8 cellular contexts compared by ENCODE assay signal in the genomic region with DNA sequence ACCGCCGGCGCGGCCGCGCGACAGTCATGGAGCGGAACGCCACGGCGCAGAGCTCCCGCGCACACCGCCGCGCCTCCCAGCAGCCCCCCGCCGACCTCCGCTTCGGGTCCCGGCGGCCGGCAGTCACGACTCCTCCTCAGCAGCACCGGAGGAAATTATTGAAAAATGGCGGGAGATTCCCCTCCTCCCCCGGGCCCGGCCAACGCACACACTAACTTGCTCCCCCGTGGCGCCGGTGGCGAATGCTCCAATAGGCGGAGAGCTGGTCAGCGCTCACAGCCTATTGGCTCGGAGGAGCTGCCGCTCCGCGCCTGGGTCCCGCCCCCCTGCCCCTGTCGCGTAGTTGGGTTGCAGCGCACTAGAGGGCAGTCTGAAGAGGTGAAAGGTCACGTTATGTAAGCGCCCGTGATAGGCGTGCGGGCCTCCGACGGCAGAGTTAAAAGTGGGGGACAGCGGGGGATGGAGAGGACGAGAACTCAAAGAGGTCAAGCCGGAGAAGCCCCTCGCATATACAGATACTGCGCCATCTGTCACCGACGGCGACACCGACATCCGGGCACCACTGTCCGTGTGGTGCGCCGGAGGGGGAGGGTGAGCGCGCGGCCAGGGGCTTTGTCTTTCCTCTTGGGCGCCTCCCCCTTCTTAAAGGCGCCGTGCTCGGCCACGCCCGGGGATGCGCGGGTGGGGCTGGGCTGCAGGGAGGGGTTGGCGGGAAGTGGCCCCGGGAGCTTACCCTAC. TPM values are rescaled to one million over a fixed set of nuclear protein-coding genes. Genes with fewer than 3 reads are reported as not detected.
A peak's percentile ranks its signal among the peaks of the same experiment; 100 is the strongest.
DNase-seq lines count a peak whose midpoint lies in the region; ATAC-seq and TF ChIP-seq lines count a peak whose summit lies in the region.

A gene with protein sequence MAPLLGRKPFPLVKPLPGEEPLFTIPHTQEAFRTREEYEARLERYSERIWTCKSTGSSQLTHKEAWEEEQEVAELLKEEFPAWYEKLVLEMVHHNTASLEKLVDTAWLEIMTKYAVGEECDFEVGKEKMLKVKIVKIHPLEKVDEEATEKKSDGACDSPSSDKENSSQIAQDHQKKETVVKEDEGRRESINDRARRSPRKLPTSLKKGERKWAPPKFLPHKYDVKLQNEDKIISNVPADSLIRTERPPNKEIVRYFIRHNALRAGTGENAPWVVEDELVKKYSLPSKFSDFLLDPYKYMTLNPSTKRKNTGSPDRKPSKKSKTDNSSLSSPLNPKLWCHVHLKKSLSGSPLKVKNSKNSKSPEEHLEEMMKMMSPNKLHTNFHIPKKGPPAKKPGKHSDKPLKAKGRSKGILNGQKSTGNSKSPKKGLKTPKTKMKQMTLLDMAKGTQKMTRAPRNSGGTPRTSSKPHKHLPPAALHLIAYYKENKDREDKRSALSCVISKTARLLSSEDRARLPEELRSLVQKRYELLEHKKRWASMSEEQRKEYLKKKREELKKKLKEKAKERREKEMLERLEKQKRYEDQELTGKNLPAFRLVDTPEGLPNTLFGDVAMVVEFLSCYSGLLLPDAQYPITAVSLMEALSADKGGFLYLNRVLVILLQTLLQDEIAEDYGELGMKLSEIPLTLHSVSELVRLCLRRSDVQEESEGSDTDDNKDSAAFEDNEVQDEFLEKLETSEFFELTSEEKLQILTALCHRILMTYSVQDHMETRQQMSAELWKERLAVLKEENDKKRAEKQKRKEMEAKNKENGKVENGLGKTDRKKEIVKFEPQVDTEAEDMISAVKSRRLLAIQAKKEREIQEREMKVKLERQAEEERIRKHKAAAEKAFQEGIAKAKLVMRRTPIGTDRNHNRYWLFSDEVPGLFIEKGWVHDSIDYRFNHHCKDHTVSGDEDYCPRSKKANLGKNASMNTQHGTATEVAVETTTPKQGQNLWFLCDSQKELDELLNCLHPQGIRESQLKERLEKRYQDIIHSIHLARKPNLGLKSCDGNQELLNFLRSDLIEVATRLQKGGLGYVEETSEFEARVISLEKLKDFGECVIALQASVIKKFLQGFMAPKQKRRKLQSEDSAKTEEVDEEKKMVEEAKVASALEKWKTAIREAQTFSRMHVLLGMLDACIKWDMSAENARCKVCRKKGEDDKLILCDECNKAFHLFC (N-terminal part only) (minus strand): TSS at position 213 of the 738 bp plus-strand sequence. CDS start 360 bp downstream, outside the sequence.

- no peaks in the 10 kb centered on the region for H3K27me3 Mint-ChIP-seq in nephron progenitor cell (ENCODE audit: low read depth, poor library complexity)
- H3K27me3 Mint-ChIP-seq in stimulated activated naive CD8-positive, alpha-beta T cell treated with anti-CD3 and anti-CD28 coated beads, Interleukin-15, amount 100 ng/mL, for 72 hours, result no peaks in the 10 kb centered on the region

- H3K27ac ChIP-seq in MM.1S (ENCODE audit: low read length), result peak within 1 kb of the TSS; percentile 82

- peak; percentile 95 for ATAC-seq in stimulated activated naive CD8-positive, alpha-beta T cell treated with anti-CD3 and anti-CD28 coated beads, Interleukin-15, amount 100 ng/mL, for 72 hours

- peaks cover 28% of the 10 kb centered on the region for H3K36me3 ChIP-seq in HAP-1 (replicated peaks)
- no peaks in the 10 kb centered on the region; the same call in 1 of the 2 replicates for H3K36me3 ChIP-seq in MM.1S (replicated peaks; ENCODE audit: insufficient read depth, low read length)

- H3K4me3 ChIP-seq in HAP-1 (peak within 1 kb of the TSS; percentile 55), MM.1S (ENCODE audit: low read length) (peak within 1 kb of the TSS; percentile 64)

- in situ Hi-C loops in G401 (cut with HindIII; ENCODE audit: low sequenced_read_pairs), result no loop called here
- in situ Hi-C loops in HAP-1 (cut with MboI; ENCODE audit: low sequenced_read_pairs), result no loop called here

- H3K4me3 Mint-ChIP-seq in nephron progenitor cell, result peak within 1 kb of the TSS; percentile 94
- H3K4me3 Mint-ChIP-seq in stimulated activated naive CD8-positive, alpha-beta T cell treated with anti-CD3 and anti-CD28 coated beads, Interleukin-15, amount 100 ng/mL, for 72 hours, result peak within 1 kb of the TSS; percentile 91 to 98

- H3K9me3 ChIP-seq in HAP-1 (no peaks in the 10 kb centered on the region), MM.1S (replicated peaks; ENCODE audit: insufficient read depth, low read length) (no peaks in the 10 kb centered on the region)

- peak within 1 kb of the TSS; percentile 73 for H2AFZ ChIP-seq in MM.1S (ENCODE audit: low read length)

- H3F3A ChIP-seq in MM.1S (ENCODE audit: insufficient read depth, low read length), result peaks cover 27% of the 10 kb centered on the region

- peak within 1 kb of the TSS; percentile 94 for H3K9ac ChIP-seq in MM.1S (ENCODE audit: low read length)

- no peak for TF ChIP-seq CTCF in MM.1S (IDR thresholded peaks at IDR 0.05; ENCODE audit: low read length)
- no peak for TF ChIP-seq CTCF in nephron progenitor cell (IDR thresholded peaks at IDR 0.05)

- H3K79me2 ChIP-seq in MM.1S (ENCODE audit: low read length), result peaks cover 43% of the 10 kb centered on the region

- H3K36me3 Mint-ChIP-seq in nephron progenitor cell (ENCODE audit: low read depth), result peaks cover 32% of the 10 kb centered on the region

- peak; percentile 97 for DNase-seq in G401 (ENCODE audit: low spot score)
- peak; percentile 95 to 98 for DNase-seq in HAP-1 (ENCODE audit: low spot score in 2 of 2)
- peak; percentile 99 for DNase-seq in MM.1S
- peak; percentile 73 for DNase-seq in SIG-M5 (lab: John Stamatoyannopoulos, UW)
- peak; percentile 92 for DNase-seq in activated gamma-delta T cell (lab: John Stamatoyannopoulos, UW)
- DNase-seq in fibroblast of the conjunctiva (ENCODE audit: low read depth), result peak; percentile 96
- DNase-seq in nephron progenitor cell, result peak; percentile 96
- DNase-seq in stimulated activated naive CD8-positive, alpha-beta T cell treated with anti-CD3 and anti-CD28 coated beads, Interleukin-15, amount 100 ng/mL, for 72 hours, result peak; percentile 96 to 98

- H3K4me2 ChIP-seq in MM.1S (ENCODE audit: low read depth, low read length), result peak within 1 kb of the TSS; percentile 76

- H4K20me1 ChIP-seq in MM.1S (ENCODE audit: insufficient read depth, low read length), result peaks cover 30% of the 10 kb centered on the region

- peaks cover 21% of the 10 kb centered on the region for H3K4me1 ChIP-seq in HAP-1
- H3K4me1 ChIP-seq in MM.1S (ENCODE audit: low read length), result peaks cover 25% of the 10 kb centered on the region

- peaks cover 61% of the 10 kb centered on the region for H3K4me1 Mint-ChIP-seq in nephron progenitor cell
- H3K4me1 Mint-ChIP-seq in stimulated activated naive CD8-positive, alpha-beta T cell treated with anti-CD3 and anti-CD28 coated beads, Interleukin-15, amount 100 ng/mL, for 72 hours, result peaks cover 73% of the 10 kb centered on the region

- H3K27me3 ChIP-seq in HAP-1 (ENCODE audit: low read depth), result no peaks in the 10 kb centered on the region
- no peaks in the 10 kb centered on the region for H3K27me3 ChIP-seq in MM.1S (replicated peaks; ENCODE audit: insufficient read depth, low read length)

- H3K27ac Mint-ChIP-seq in nephron progenitor cell, result peak within 1 kb of the TSS; percentile 100
- peak within 1 kb of the TSS; percentile 99 to 100 for H3K27ac Mint-ChIP-seq in stimulated activated naive CD8-positive, alpha-beta T cell treated with anti-CD3 and anti-CD28 coated beads, Interleukin-15, amount 100 ng/mL, for 72 hours

- H3K9me3 Mint-ChIP-seq in nephron progenitor cell, result peaks cover 4% of the 10 kb centered on the region
- no peaks in the 10 kb centered on the region for H3K9me3 Mint-ChIP-seq in stimulated activated naive CD8-positive, alpha-beta T cell treated with anti-CD3 and anti-CD28 coated beads, Interleukin-15, amount 100 ng/mL, for 72 hours

- H3K9me2 ChIP-seq in MM.1S (replicated peaks; ENCODE audit: insufficient read depth, low read length), result no peaks in the 10 kb centered on the region

RNA-seq across cellular contexts. Expression of the gene that starts here (rescaled TPM):
- total RNA-seq in G401 (2014; rRNA removed; shearing (Covaris generic)), result 69.2 and 90.1 TPM in 2 replicates

Comparison
In these comparisons a context has a peak if more than half of its experiments do, and no peak if none do; other contexts are left out.
1. Peak in every context shown above with its lines: DNase-seq, ATAC-seq, H3K4me3 ChIP-seq and H3K27ac ChIP-seq.